Comparison of ENCODE assay signal across 11 cellular contexts in genomic region chr17:21089145-21089544, GRCh38. TPM values are rescaled to one million over a fixed set of nuclear protein-coding genes. Genes with fewer than 3 reads are reported as not detected.
DNase-seq lines count a peak whose midpoint lies in the region; ATAC-seq and TF ChIP-seq lines count a peak whose summit lies in the region.
"Had no signal": no experiment of that assay in that cellular context is flagged by ENCODE, and none has a peak within 500 bp of the region (broad histone marks: within the 10 kb centered on the region; RNA-seq: fewer than 3 reads in every experiment).

No MANE protein-coding gene starts in this region.

- no peaks in the 10 kb centered on the region for H3K9me3 ChIP-seq in Panc1 (ENCODE audit: control insufficient read depth, insufficient read depth, low read depth, low read length)
- H3K9me3 ChIP-seq: neutrophil had no signal

- intact Hi-C loops in Panc1 (cut with micrococcal nuclease; ENCODE audit: unreplicated experiment), result no loop called here

- H3K36me3 ChIP-seq in Panc1 (ENCODE audit: control insufficient read depth, insufficient read depth, low read length) (no peaks in the 10 kb centered on the region), H7 (replicated peaks; ENCODE audit: control insufficient read depth, insufficient read depth, low read length) (no peaks in the 10 kb centered on the region)
- H3K36me3 ChIP-seq: neutrophil had no signal

- ATAC-seq in Panc1 (0 out of 2 replicates have a peak, but pooled peaks have one; percentile 60), GM21390 (IDR thresholded peaks at IDR 0.05; ENCODE audit: unreplicated experiment) (no peak), HG03095 (IDR thresholded peaks at IDR 0.05; ENCODE audit: unreplicated experiment) (no peak)

- no peak overlapping the region for H3K27ac ChIP-seq in Panc1 (ENCODE audit: low read length)
- H3K27ac ChIP-seq: neutrophil had no signal

- POLR2A ChIA-PET in Panc1 (lab: Charles Lee), result no interaction called here

- no peak for TF ChIP-seq CTCF in Panc1 (IDR thresholded peaks at IDR 0.05)

- H3K4me3 ChIP-seq in Panc1 (ENCODE audit: low read depth in 2 of 2, low read length in 2 of 2) (no peak overlapping the region), H7 (ENCODE audit: insufficient read depth, low read depth, low read length) (no peak overlapping the region)

- CTCF ChIA-PET in Panc1 (lab: Charles Lee), result no interaction called here

- in situ Hi-C loops in Panc1 (cut with HindIII; ENCODE audit: low pct_unique_long_range_greater_than_20kb, low sequenced_read_pairs), result no loop called here

- H3K27me3 ChIP-seq in Panc1 (ENCODE audit: control insufficient read depth, insufficient read depth, low read length) (no peaks in the 10 kb centered on the region), H7 (ENCODE audit: control insufficient read depth, insufficient read depth, low read length) (no peaks in the 10 kb centered on the region)
- H3K27me3 ChIP-seq: neutrophil had no signal

- no TSS peak for BruUV-seq in Panc1 (replicated peaks; lab: Mats Ljungman, UMichigan)

- no peaks in the 10 kb centered on the region for H3K4me1 ChIP-seq in Panc1 (ENCODE audit: control insufficient read depth, insufficient read depth, low read length)

- DNase-seq in A172 (ENCODE audit: low spot score) (peak; percentile 76), GM04503 (ENCODE audit: low read depth) (peak; percentile 49), Panc1 (ENCODE audit: low read depth, low spot score) (no peak), foreskin melanocyte (peak; percentile 84), H7 (no peak), globus pallidus (ENCODE audit: low spot score) (no peak)
- DNase-seq: KBM-7, NCI-H510A had no signal

RNA-seq across cellular contexts. Expression of gene DHRS7B, which starts 37.6 kb away (rescaled TPM):
- total RNA-seq in A172 (2014; rRNA removed; shearing (Covaris generic)), result 20.2 and 21.7 TPM in 2 replicates
- total RNA-seq in Panc1 (2021; ENCODE audit: unreplicated experiment), result 9.4 TPM
- polyA plus RNA-seq in Panc1 (2012; ENCODE audit: insufficient read length), result 14.7 TPM
- 31.8 and 54.6 TPM in 2 replicates for total RNA-seq in H7 (2014; rRNA removed; shearing (Covaris generic))

RNA-seq across cellular contexts. Expression of gene USP22, which starts 46.3 kb away (rescaled TPM):
- total RNA-seq in A172 (2014; rRNA removed; shearing (Covaris generic)), result 184 and 204 TPM in 2 replicates
- total RNA-seq in Panc1 (2021; ENCODE audit: unreplicated experiment), result 224 TPM
- polyA plus RNA-seq in Panc1 (2012; ENCODE audit: insufficient read length), result 175 TPM
- total RNA-seq in H7 (2014; rRNA removed; shearing (Covaris generic)), result 432 and 539 TPM in 2 replicates

Comparison
In these comparisons a context has a peak if more than half of its experiments do, and no peak if none do; other contexts are left out.
1. DNase-seq: peak in A172 (single experiment), GM04503 (single experiment) and foreskin melanocyte (single experiment); none in Panc1 (single experiment), H7 (single experiment) and globus pallidus (single experiment).